10 cellular contexts compared by ENCODE assay signal in the genomic region with DNA sequence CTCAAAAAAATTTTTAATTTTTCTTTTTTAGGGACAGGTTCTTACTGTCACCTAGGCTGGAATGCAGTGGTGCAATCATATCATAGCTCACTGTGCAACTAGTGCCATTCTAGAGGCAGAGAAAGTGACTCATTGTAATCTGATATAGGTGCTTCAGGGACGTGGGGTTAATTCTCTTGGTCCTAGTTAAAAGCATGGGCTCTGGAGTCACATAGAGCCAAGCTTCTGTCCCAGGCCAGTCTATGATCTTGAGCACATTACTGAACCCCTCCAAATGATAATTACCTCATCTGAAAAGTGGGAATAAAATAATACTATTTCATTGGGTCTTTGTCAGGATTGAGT. TPM values are rescaled to one million over a fixed set of nuclear protein-coding genes. Genes with fewer than 3 reads are reported as not detected.
DNase-seq lines count a peak whose midpoint lies in the region; ATAC-seq, FAIRE-seq and TF ChIP-seq lines count a peak whose summit lies in the region.
"Had no signal": no experiment of that assay in that cellular context is flagged by ENCODE, and none has a peak within 500 bp of the region (broad histone marks: within the 10 kb centered on the region; RNA-seq: fewer than 3 reads in every experiment).

No MANE protein-coding gene starts in this region.

- no peak for FAIRE-seq in GM12892 (lab: Jason Lieb, UNC)

- TF ChIP-seq CTCF in 22Rv1 (IDR thresholded peaks at IDR 0.05) (no peak), fibroblast of mammary gland (conservative IDR thresholded peaks at IDR 0.05; ENCODE audit: control insufficient read depth, insufficient read depth, low read depth, low read length) (no peak)

- no peak overlapping the region for H3K4me3 ChIP-seq in fibroblast of mammary gland (ENCODE audit: control insufficient read depth, low read depth, low read length)

- peak; percentile 64 for DNase-seq in H4 (ENCODE audit: low spot score)
- peak; percentile 58 for DNase-seq in OCI-M1 (lab: John Stamatoyannopoulos, UW)
- DNase-seq in fibroblast of mammary gland (ENCODE audit: low read depth), result peak; percentile 62
- DNase-seq in NCI-H146 (lab: John Stamatoyannopoulos, UW), result no peak
- DNase-seq in NOMO-1 (lab: John Stamatoyannopoulos, UW; ENCODE audit: unreplicated experiment in 2 of 2), result no peak
- DNase-seq in GM12892 (ENCODE audit: insufficient read length), result no peak
- DNase-seq: activated CD4-positive, CD25-positive, alpha-beta regulatory T cell treated with anti-CD3 and anti-CD28 coated beads, Interleukin-2, amount 50 U/mL, for 72 hours; effector CD8-positive, alpha-beta T cell had no signal

- TF ChIP-seq POLR2A in GM12892 (IDR thresholded peaks at IDR 0.05; ENCODE audit: low read depth, low read length), result no peak

- no peak for ATAC-seq in GM21529 (IDR thresholded peaks at IDR 0.05; ENCODE audit: unreplicated experiment)

- H3K27ac ChIP-seq in 22Rv1, result peak overlapping the region; percentile 64

RNA-seq across cellular contexts. Expression of a gene that starts 1.1 kb away (rescaled TPM):
- 115 and 122 TPM in 2 replicates for total RNA-seq in H4 (2014; rRNA removed; shearing (Covaris generic))
- polyA plus RNA-seq in GM12892 (2012; ENCODE audit: missing spikeins), result 50.9 TPM

RNA-seq across cellular contexts. Expression of a gene that starts 7.8 kb away (rescaled TPM):
- 38.8 and 42.4 TPM in 2 replicates for total RNA-seq in H4 (2014; rRNA removed; shearing (Covaris generic))
- polyA plus RNA-seq in GM12892 (2012; ENCODE audit: missing spikeins), result 13.1 TPM

RNA-seq across cellular contexts. Expression of a gene that starts 32.2 kb away (rescaled TPM):
- total RNA-seq in H4 (2014; rRNA removed; shearing (Covaris generic)), result 24.4 and 25.9 TPM in 2 replicates
- 30.6 TPM for polyA plus RNA-seq in GM12892 (2012; ENCODE audit: missing spikeins)

RNA-seq across cellular contexts. Expression of a gene that starts 47.9 kb away (rescaled TPM):
- total RNA-seq in H4 (2014; rRNA removed; shearing (Covaris generic)), result 82.8 and 82.9 TPM in 2 replicates
- polyA plus RNA-seq in GM12892 (2012; ENCODE audit: missing spikeins), result 38.9 TPM

Comparison
In these comparisons a context has a peak if more than half of its experiments do, and no peak if none do; other contexts are left out.
1. DNase-seq: peak in H4 (single experiment), OCI-M1 (single experiment) and fibroblast of mammary gland (single experiment); none in NCI-H146 (single experiment), NOMO-1 (0 of 2) and GM12892 (single experiment).